In genomic region chr22:43529954-43530863, GRCh38 we compare ENCODE assay signal across 16 cellular contexts.
"Had no signal": no experiment of that assay in that cellular context is flagged by ENCODE, and none has a peak within 500 bp of the region (broad histone marks: within the 10 kb centered on the region; RNA-seq: fewer than 3 reads in every experiment).

No MANE protein-coding gene starts in this region.

- H3K4me3 ChIP-seq: right atrium auricular region, smooth muscle cell had no signal

- H3K27ac Mint-ChIP-seq: activated B cell treated with CpG ODN at 0.5 μM for 24 hours; activated CD4-positive, alpha-beta T cell treated with anti-CD3 and anti-CD28 coated beads, Interleukin-2, amount 10 ng/mL, durations not matched to agents 24 days and 14 days; activated T-cell treated with anti-CD3 and anti-CD28 coated beads, Interleukin-2, amount 50 U/mL, for 72 hours; immature natural killer cell; stimulated activated naive CD8-positive, alpha-beta T cell treated with anti-CD3 and anti-CD28 coated beads, Interleukin-15, Interleukin-2, amounts not matched to agents 100 ng/mL and 50 ng/mL, for 24 hours; T-helper 2 cell treated with Interferon-gamma antibody and Interleukin-4, amounts not matched to agents 5 μg/mL and 100 μg/mL, for 36 hours had no signal

- FAIRE-seq: colon, endometrium had no signal

- DNase-seq: activated B cell treated with CpG ODN at 0.5 μM for 24 hours; activated CD4-positive, alpha-beta T cell treated with anti-CD3 and anti-CD28 coated beads, Interleukin-2, amount 10 ng/mL, durations not matched to agents 24 days and 14 days; activated CD8-positive, alpha-beta memory T cell treated with anti-CD3 and anti-CD28 coated beads, Interleukin-2, amount 50 U/mL, for 48 hours; activated naive CD4-positive, alpha-beta T cell; activated T-cell treated with anti-CD3 and anti-CD28 coated beads, Interleukin-2, amount 50 U/mL, for 72 hours; foreskin melanocyte; immature natural killer cell; left cardiac atrium; naive thymus-derived CD8-positive, alpha-beta T cell; testis had no signal

- H3K36me3 Mint-ChIP-seq: immature natural killer cell; naive thymus-derived CD8-positive, alpha-beta T cell had no signal

- H3K27ac ChIP-seq: right atrium auricular region, testis had no signal

- ATAC-seq: activated T-cell treated with anti-CD3 and anti-CD28 coated beads, Interleukin-2, amount 50 U/mL, for 72 hours; left cardiac atrium; naive thymus-derived CD8-positive, alpha-beta T cell had no signal

- H3K9me3 Mint-ChIP-seq: activated B cell treated with CpG ODN at 0.5 μM for 24 hours; activated CD4-positive, alpha-beta T cell treated with anti-CD3 and anti-CD28 coated beads, Interleukin-2, amount 10 ng/mL, durations not matched to agents 24 days and 14 days; activated T-cell treated with anti-CD3 and anti-CD28 coated beads, Interleukin-2, amount 50 U/mL, for 72 hours; immature natural killer cell; naive thymus-derived CD8-positive, alpha-beta T cell; stimulated activated naive CD8-positive, alpha-beta T cell treated with anti-CD3 and anti-CD28 coated beads, Interleukin-15, Interleukin-2, amounts not matched to agents 100 ng/mL and 50 ng/mL, for 24 hours; T-helper 2 cell treated with Interferon-gamma antibody and Interleukin-4, amounts not matched to agents 5 μg/mL and 100 μg/mL, for 36 hours had no signal

- H3K4me2 ChIP-seq: smooth muscle cell had no signal

- H3K9me3 ChIP-seq: right atrium auricular region, testis had no signal

- H3K4me1 Mint-ChIP-seq: activated B cell treated with CpG ODN at 0.5 μM for 24 hours; activated CD4-positive, alpha-beta T cell treated with anti-CD3 and anti-CD28 coated beads, Interleukin-2, amount 10 ng/mL, durations not matched to agents 24 days and 14 days; immature natural killer cell; naive thymus-derived CD8-positive, alpha-beta T cell had no signal

- H3K36me3 ChIP-seq: right atrium auricular region had no signal

- H3K27me3 ChIP-seq: right atrium auricular region, testis had no signal

- H3K4me1 ChIP-seq: right atrium auricular region, testis had no signal

- H3K4me3 Mint-ChIP-seq: activated B cell treated with CpG ODN at 0.5 μM for 24 hours; activated CD4-positive, alpha-beta T cell treated with anti-CD3 and anti-CD28 coated beads, Interleukin-2, amount 10 ng/mL, durations not matched to agents 24 days and 14 days; activated T-cell treated with anti-CD3 and anti-CD28 coated beads, Interleukin-2, amount 50 U/mL, for 72 hours; immature natural killer cell; naive thymus-derived CD8-positive, alpha-beta T cell; stimulated activated naive CD8-positive, alpha-beta T cell treated with anti-CD3 and anti-CD28 coated beads, Interleukin-15, Interleukin-2, amounts not matched to agents 100 ng/mL and 50 ng/mL, for 24 hours; T-helper 2 cell treated with Interferon-gamma antibody and Interleukin-4, amounts not matched to agents 5 μg/mL and 100 μg/mL, for 36 hours had no signal
